ENCODE assay signal across 8 cellular contexts in genomic region chr3:177824190-177824786, GRCh38.
A peak's percentile ranks its signal among the peaks of the same experiment; 100 is the strongest.
DNase-seq lines count a peak whose midpoint lies in the region; ATAC-seq and TF ChIP-seq lines count a peak whose summit lies in the region.

No MANE protein-coding gene starts in this region.

- no peaks in the 10 kb centered on the region for H3K9me3 ChIP-seq in upper lobe of left lung

- peak; percentile 76 to 86 for ATAC-seq in upper lobe of left lung (ENCODE audit: low FRiP score in 2 of 2)

- H3K27me3 ChIP-seq in upper lobe of left lung = no peaks in the 10 kb centered on the region

- TF ChIP-seq EP300 in upper lobe of left lung (IDR thresholded peaks at IDR 0.05) = peak in 1 of 4 donors; percentile 77

- no peak for TF ChIP-seq CTCF in upper lobe of left lung (IDR thresholded peaks at IDR 0.05)
- no peak for TF ChIP-seq CTCF in GM10266 (IDR thresholded peaks at IDR 0.05; ENCODE audit: control insufficient read depth, insufficient read depth, low read depth, missing control alignments)

- peaks cover 22 to 29% (median 26%) of the 10 kb centered on the region in 4 donors for H3K4me1 ChIP-seq in upper lobe of left lung

- H3K4me3 ChIP-seq in upper lobe of left lung = no peak overlapping the region

- H3K27ac ChIP-seq in upper lobe of left lung = peak overlapping the region; percentile 15 to 74 (median 51)

- 34 to 39% methylated on average over 2 to 4 of the region's 4 CpGs for WGBS in upper lobe of left lung, 2 donors

- DNase-seq in NCI-H345 treated with DMSO at 0.1 percent for 48 hours (lab: John Stamatoyannopoulos, UW; ENCODE audit: unreplicated experiment) (peak; percentile 45), dermis microvascular lymphatic vessel endothelial cell (ENCODE audit: low read depth in 2 of 2) (peak; percentile 88 to 92), midbrain (lab: John Stamatoyannopoulos, UW) (peak; percentile 15), upper lobe of left lung (peak in 1 of 2 donors; percentile 67), CD1c-positive myeloid dendritic cell (ENCODE audit: extremely low spot score) (no peak), GM10266 (ENCODE audit: extremely low spot score) (no peak), iPS-NIHi11 (ENCODE audit: low spot score) (no peak)
- DNase-seq in stimulated activated CD4-positive, alpha-beta T cell treated with anti-CD3 and anti-CD28 coated beads, Interleukin-4, amount 100 ng/mL, for 24 hours = no peak

- no peak for TF ChIP-seq POLR2A in upper lobe of left lung (IDR thresholded peaks at IDR 0.05)

- no peaks in the 10 kb centered on the region for H3K36me3 ChIP-seq in upper lobe of left lung

Comparison
In these comparisons a context has a peak if more than half of its experiments do, and no peak if none do; other contexts are left out.
1. DNase-seq: peak in NCI-H345 treated with DMSO at 0.1 percent for 48 hours (single experiment), dermis microvascular lymphatic vessel endothelial cell (2 of 2) and midbrain (single experiment); none in CD1c-positive myeloid dendritic cell (single experiment), GM10266 (single experiment), iPS-NIHi11 (single experiment) and stimulated activated CD4-positive, alpha-beta T cell treated with anti-CD3 and anti-CD28 coated beads, Interleukin-4, amount 100 ng/mL, for 24 hours (single experiment).